ENCODE assay signal across 1 cellular context in the genomic region with DNA sequence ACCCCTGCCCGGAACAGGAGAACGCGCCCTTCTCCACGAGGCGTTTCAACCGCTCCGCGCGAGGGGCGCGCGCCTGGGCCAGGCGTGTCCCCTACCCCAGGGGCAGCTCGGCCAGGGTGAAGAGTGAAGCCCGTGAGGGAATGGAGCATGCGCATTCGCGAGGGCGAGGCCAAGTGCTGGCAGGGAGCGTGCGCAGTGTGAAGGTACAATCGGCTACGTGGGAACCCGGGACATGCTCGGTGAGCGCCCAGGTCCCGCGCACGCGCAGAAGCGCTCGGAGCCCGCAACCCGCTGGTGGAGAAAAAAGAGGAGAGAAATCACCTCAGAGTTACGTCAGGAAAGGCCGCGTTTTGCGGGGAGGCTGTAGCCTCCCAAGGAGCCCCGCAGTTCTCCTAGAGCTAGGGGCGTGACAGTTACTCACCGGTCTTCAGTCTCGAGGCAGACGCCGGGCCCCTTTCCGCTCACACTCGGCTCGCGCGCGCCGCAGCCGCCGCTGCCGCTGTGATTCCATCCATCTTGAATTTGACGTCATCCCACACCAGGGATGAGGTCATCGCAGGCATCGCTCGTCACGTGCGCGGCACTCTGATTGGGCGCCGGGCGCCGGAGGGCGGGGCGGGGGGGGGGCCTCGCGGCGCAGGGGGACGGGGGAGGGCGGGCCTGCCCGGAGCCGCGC.
TF ChIP-seq lines count a peak whose summit lies in the region.

Gene ZBTB21, minus strand, starts transcription at position 530 of the 676 bp plus-strand sequence. CDS start 16,265 bp downstream, outside the sequence.

TF ChIP-seq in HepG2, 621 proteins besides CTCF, POLR2A, EP300 and RAD21 (continued from another document and continues in another):
- TF ChIP-seq ZXDC (CRISPR knock-in tag; IDR thresholded peaks at IDR 0.05) (no peak), KDM5B (CRISPR knock-in tag; IDR thresholded peaks at IDR 0.05; ENCODE audit: borderline replicate concordance) (0 out of 2 replicates have a peak, but pooled peaks have one; percentile 10), ZNF230 (CRISPR knock-in tag; IDR thresholded peaks at IDR 0.05) (no peak), ZNF263 (CRISPR knock-in tag; IDR thresholded peaks at IDR 0.05) (peak; percentile 32; the same call in 1 of the 2 replicates), ZNF44 (CRISPR knock-in tag; IDR thresholded peaks at IDR 0.05) (0 out of 2 replicates have a peak, but pooled peaks have one; percentile 52), ZNF143 (CRISPR knock-in tag; IDR thresholded peaks at IDR 0.05) (no peak), ZNF331 (CRISPR knock-in tag; IDR thresholded peaks at IDR 0.05) (peak; percentile 56; the same call in 1 of the 2 replicates), NFKBIZ (CRISPR knock-in tag; IDR thresholded peaks at IDR 0.05) (0 out of 2 replicates have a peak, but pooled peaks have one; percentile 39), RFXANK (CRISPR knock-in tag; IDR thresholded peaks at IDR 0.05) (no peak), ZMYM4 (CRISPR knock-in tag; IDR thresholded peaks at IDR 0.05) (peak; percentile 10; the same call in 1 of the 2 replicates), ZNF567 (CRISPR knock-in tag; IDR thresholded peaks at IDR 0.05; ENCODE audit: borderline replicate concordance) (no peak), ZNF709 (CRISPR knock-in tag; IDR thresholded peaks at IDR 0.05) (peak; percentile 32; the same call in 1 of the 2 replicates), ZNF496 (CRISPR knock-in tag; IDR thresholded peaks at IDR 0.05; ENCODE audit: insufficient replicate concordance) (no peak), AFF4 (CRISPR knock-in tag; IDR thresholded peaks at IDR 0.05) (no peak), SP4 (CRISPR knock-in tag; IDR thresholded peaks at IDR 0.05) (0 out of 2 replicates have a peak, but pooled peaks have one; percentile 4), MEF2D (CRISPR knock-in tag; IDR thresholded peaks at IDR 0.05) (peak; percentile 50; the same call in 1 of the 2 replicates), TMF1 (CRISPR knock-in tag; IDR thresholded peaks at IDR 0.05; ENCODE audit: low read depth) (0 out of 2 replicates have a peak, but pooled peaks have one; percentile 28), NKX3-1 (CRISPR knock-in tag; IDR thresholded peaks at IDR 0.05) (peak; percentile 69; the same call in 1 of the 2 replicates), NR3C1 (CRISPR knock-in tag; IDR thresholded peaks at IDR 0.05) (no peak), ZNF670 (CRISPR knock-in tag; IDR thresholded peaks at IDR 0.05; ENCODE audit: borderline replicate concordance) (0 out of 2 replicates have a peak, but pooled peaks have one; percentile 48), ZNF329 (CRISPR knock-in tag; IDR thresholded peaks at IDR 0.05; ENCODE audit: low read depth) (0 out of 2 replicates have a peak, but pooled peaks have one; percentile 52), SMARCC2 (IDR thresholded peaks at IDR 0.05) (no peak), PHF5A (CRISPR knock-in tag; IDR thresholded peaks at IDR 0.05; ENCODE audit: low read depth, unreplicated experiment) (no peak), ZNF20 (CRISPR knock-in tag; IDR thresholded peaks at IDR 0.05) (0 out of 2 replicates have a peak, but pooled peaks have one; percentile 74), POLR2AphosphoS5 (IDR thresholded peaks at IDR 0.05; ENCODE audit: low read depth, low read length) (peak; percentile 93), HCFC1 (IDR thresholded peaks at IDR 0.05; ENCODE audit: low read depth, low read length) (peak; percentile 36; the same call in 1 of the 2 replicates), KDM1A (CRISPR knock-in tag; IDR thresholded peaks at IDR 0.05) (peak; percentile 70; the same call in 1 of the 2 replicates), DRAP1 (CRISPR knock-in tag; IDR thresholded peaks at IDR 0.05) (peak; percentile 80; the same call in 1 of the 2 replicates), ZBTB21 (CRISPR knock-in tag; IDR thresholded peaks at IDR 0.05) (peak; percentile 99)
- TF ChIP-seq, protein P1, sequence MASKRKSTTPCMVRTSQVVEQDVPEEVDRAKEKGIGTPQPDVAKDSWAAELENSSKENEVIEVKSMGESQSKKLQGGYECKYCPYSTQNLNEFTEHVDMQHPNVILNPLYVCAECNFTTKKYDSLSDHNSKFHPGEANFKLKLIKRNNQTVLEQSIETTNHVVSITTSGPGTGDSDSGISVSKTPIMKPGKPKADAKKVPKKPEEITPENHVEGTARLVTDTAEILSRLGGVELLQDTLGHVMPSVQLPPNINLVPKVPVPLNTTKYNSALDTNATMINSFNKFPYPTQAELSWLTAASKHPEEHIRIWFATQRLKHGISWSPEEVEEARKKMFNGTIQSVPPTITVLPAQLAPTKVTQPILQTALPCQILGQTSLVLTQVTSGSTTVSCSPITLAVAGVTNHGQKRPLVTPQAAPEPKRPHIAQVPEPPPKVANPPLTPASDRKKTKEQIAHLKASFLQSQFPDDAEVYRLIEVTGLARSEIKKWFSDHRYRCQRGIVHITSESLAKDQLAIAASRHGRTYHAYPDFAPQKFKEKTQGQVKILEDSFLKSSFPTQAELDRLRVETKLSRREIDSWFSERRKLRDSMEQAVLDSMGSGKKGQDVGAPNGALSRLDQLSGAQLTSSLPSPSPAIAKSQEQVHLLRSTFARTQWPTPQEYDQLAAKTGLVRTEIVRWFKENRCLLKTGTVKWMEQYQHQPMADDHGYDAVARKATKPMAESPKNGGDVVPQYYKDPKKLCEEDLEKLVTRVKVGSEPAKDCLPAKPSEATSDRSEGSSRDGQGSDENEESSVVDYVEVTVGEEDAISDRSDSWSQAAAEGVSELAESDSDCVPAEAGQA (IDR thresholded peaks at IDR 0.05; ENCODE audit: low read depth): peak; percentile 100
- TF ChIP-seq, protein P1 (CRISPR knock-in tag; IDR thresholded peaks at IDR 0.05; ENCODE audit: borderline replicate concordance): 0 out of 2 replicates have a peak, but pooled peaks have one; percentile 24
- TF ChIP-seq, protein P2, sequence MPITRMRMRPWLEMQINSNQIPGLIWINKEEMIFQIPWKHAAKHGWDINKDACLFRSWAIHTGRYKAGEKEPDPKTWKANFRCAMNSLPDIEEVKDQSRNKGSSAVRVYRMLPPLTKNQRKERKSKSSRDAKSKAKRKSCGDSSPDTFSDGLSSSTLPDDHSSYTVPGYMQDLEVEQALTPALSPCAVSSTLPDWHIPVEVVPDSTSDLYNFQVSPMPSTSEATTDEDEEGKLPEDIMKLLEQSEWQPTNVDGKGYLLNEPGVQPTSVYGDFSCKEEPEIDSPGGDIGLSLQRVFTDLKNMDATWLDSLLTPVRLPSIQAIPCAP (CRISPR knock-in tag; IDR thresholded peaks at IDR 0.05; ENCODE audit: low read depth): no peak
- TF ChIP-seq, protein P3, sequence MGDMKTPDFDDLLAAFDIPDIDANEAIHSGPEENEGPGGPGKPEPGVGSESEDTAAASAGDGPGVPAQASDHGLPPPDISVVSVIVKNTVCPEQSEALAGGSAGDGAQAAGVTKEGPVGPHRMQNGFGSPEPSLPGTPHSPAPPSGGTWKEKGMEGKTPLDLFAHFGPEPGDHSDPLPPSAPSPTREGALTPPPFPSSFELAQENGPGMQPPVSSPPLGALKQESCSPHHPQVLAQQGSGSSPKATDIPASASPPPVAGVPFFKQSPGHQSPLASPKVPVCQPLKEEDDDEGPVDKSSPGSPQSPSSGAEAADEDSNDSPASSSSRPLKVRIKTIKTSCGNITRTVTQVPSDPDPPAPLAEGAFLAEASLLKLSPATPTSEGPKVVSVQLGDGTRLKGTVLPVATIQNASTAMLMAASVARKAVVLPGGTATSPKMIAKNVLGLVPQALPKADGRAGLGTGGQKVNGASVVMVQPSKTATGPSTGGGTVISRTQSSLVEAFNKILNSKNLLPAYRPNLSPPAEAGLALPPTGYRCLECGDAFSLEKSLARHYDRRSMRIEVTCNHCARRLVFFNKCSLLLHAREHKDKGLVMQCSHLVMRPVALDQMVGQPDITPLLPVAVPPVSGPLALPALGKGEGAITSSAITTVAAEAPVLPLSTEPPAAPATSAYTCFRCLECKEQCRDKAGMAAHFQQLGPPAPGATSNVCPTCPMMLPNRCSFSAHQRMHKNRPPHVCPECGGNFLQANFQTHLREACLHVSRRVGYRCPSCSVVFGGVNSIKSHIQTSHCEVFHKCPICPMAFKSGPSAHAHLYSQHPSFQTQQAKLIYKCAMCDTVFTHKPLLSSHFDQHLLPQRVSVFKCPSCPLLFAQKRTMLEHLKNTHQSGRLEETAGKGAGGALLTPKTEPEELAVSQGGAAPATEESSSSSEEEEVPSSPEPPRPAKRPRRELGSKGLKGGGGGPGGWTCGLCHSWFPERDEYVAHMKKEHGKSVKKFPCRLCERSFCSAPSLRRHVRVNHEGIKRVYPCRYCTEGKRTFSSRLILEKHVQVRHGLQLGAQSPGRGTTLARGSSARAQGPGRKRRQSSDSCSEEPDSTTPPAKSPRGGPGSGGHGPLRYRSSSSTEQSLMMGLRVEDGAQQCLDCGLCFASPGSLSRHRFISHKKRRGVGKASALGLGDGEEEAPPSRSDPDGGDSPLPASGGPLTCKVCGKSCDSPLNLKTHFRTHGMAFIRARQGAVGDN (CRISPR knock-in tag; IDR thresholded peaks at IDR 0.05): peak; percentile 27; the same call in 1 of the 2 replicates
- TF ChIP-seq, protein P4, sequence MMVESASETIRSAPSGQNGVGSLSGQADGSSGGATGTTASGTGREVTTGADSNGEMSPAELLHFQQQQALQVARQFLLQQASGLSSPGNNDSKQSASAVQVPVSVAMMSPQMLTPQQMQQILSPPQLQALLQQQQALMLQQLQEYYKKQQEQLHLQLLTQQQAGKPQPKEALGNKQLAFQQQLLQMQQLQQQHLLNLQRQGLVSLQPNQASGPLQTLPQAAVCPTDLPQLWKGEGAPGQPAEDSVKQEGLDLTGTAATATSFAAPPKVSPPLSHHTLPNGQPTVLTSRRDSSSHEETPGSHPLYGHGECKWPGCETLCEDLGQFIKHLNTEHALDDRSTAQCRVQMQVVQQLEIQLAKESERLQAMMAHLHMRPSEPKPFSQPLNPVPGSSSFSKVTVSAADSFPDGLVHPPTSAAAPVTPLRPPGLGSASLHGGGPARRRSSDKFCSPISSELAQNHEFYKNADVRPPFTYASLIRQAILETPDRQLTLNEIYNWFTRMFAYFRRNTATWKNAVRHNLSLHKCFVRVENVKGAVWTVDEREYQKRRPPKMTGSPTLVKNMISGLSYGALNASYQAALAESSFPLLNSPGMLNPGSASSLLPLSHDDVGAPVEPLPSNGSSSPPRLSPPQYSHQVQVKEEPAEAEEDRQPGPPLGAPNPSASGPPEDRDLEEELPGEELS (CRISPR knock-in tag; IDR thresholded peaks at IDR 0.05): peak; percentile 16; the same call in 1 of the 2 replicates
